20 cellular contexts compared by ENCODE assay signal in the genomic region with DNA sequence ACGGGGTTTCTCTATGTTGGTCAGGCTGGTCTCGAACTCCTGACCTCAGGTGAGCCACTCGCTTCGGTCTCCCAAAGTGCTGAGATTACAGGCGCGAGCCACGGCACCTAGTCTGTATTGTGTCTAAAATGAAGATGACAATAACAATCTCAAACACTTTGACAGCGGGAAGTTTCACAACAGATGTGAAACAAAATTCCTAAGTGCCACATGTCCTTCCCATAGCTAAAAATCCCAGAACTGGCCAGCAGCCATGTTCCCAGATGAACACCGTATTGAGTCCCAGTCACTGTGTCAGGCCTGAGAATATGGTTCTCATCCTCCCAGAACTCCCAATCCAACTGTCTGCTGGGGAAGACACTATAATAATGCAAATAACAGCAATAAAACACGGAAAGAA.
"Had no signal": no experiment of that assay in that cellular context is flagged by ENCODE, and none has a peak within 500 bp of the region (broad histone marks: within the 10 kb centered on the region; RNA-seq: fewer than 3 reads in every experiment).

No MANE protein-coding gene starts in this region.

- H3K79me2 ChIP-seq: hepatocyte had no signal

- H3K9me3 Mint-ChIP-seq: activated B cell treated with CpG ODN at 0.5 μM for 24 hours; activated CD4-positive, alpha-beta memory T cell treated with anti-CD3 and anti-CD28 coated beads for 36 hours; T-cell had no signal

- H3K9me3 ChIP-seq: lower lobe of right lung, prostate gland had no signal

- H3K27ac ChIP-seq: foreskin keratinocyte, hepatocyte, prostate gland had no signal

- H3K27me3 Mint-ChIP-seq: brain; dendritic cell treated with granulocyte-macrophage colony-stimulating factor and Interleukin-4, amounts not matched to agents 40 ng/mL and 50 ng/mL, for 4 days had no signal

- H3K4me1 ChIP-seq: prostate gland had no signal

- ATAC-seq: foreskin keratinocyte; naive thymus-derived CD8-positive, alpha-beta T cell; stimulated activated naive CD8-positive, alpha-beta T cell treated with anti-CD3 and anti-CD28 coated beads, Interleukin-15, Interleukin-2, amounts not matched to agents 100 U/mL and 50 U/mL, for 24 hours had no signal

- H3K36me3 Mint-ChIP-seq: activated CD4-positive, alpha-beta memory T cell treated with anti-CD3 and anti-CD28 coated beads for 36 hours; brain; immature natural killer cell; naive thymus-derived CD8-positive, alpha-beta T cell; T-cell had no signal

- DNase-seq: activated B cell treated with CpG ODN at 0.5 μM for 24 hours; activated CD4-positive, alpha-beta memory T cell treated with anti-CD3 and anti-CD28 coated beads for 36 hours; activated CD4-positive, alpha-beta T cell treated with anti-CD3 and anti-CD28 coated beads for 4 hours; activated effector memory CD4-positive, alpha-beta T cell treated with anti-CD3 and anti-CD28 coated beads, Interleukin-2, amount 50 U/mL, for 16 hours; activated naive CD4-positive, alpha-beta T cell treated with anti-CD3 and anti-CD28 coated beads, Interleukin-2, amount 50 U/mL, for 16 hours; aorta; caudate nucleus; effector CD8-positive, alpha-beta T cell; erythroblast; foreskin keratinocyte; immature natural killer cell; lower lobe of right lung; naive thymus-derived CD8-positive, alpha-beta T cell; stimulated activated CD4-positive, alpha-beta T cell treated with anti-CD3 and anti-CD28 coated beads, Interleukin-4, amount 100 ng/mL, for 24 hours; stimulated activated naive CD8-positive, alpha-beta T cell treated with anti-CD3 and anti-CD28 coated beads, Interleukin-15, Interleukin-2, amounts not matched to agents 100 U/mL and 50 U/mL, for 24 hours; T-cell had no signal

- H3K27ac Mint-ChIP-seq: activated CD4-positive, alpha-beta memory T cell treated with anti-CD3 and anti-CD28 coated beads for 36 hours; brain had no signal

- H3K36me3 ChIP-seq: lower lobe of right lung, prostate gland had no signal

- H3K27me3 ChIP-seq: foreskin keratinocyte, hepatocyte had no signal

- H3K4me3 ChIP-seq: hepatocyte had no signal
